ENCODE assay signal across 13 cellular contexts in genomic region chr12:57072661-57073060, GRCh38. TPM values are rescaled to one million over a fixed set of nuclear protein-coding genes. Genes with fewer than 3 reads are reported as not detected.
DNase-seq lines count a peak whose midpoint lies in the region; ATAC-seq and TF ChIP-seq lines count a peak whose summit lies in the region.
"Had no signal": no experiment of that assay in that cellular context is flagged by ENCODE, and none has a peak within 500 bp of the region (broad histone marks: within the 10 kb centered on the region; RNA-seq: fewer than 3 reads in every experiment).

No MANE protein-coding gene starts in this region.

- no peaks in the 10 kb centered on the region for H3K27me3 ChIP-seq in GM23338 (ENCODE audit: insufficient read depth)
- no peaks in the 10 kb centered on the region for H3K27me3 ChIP-seq in esophagus squamous epithelium
- no peaks in the 10 kb centered on the region for H3K27me3 ChIP-seq in sigmoid colon
- no peaks in the 10 kb centered on the region for H3K27me3 ChIP-seq in WERI-Rb-1 (ENCODE audit: insufficient read depth, low read depth, severe bottlenecking)
- H3K27me3 ChIP-seq: brain microvascular endothelial cell had no signal

- no peak overlapping the region for H3K4me2 ChIP-seq in GM23338

- H3K27ac ChIP-seq in GM23338 (ENCODE audit: low read depth): no peak overlapping the region
- peak overlapping the region; percentile 49; the same call in 1 of the 2 replicates for H3K27ac ChIP-seq in RWPE1
- peak overlapping the region; percentile 18 to 80 (median 63) for H3K27ac ChIP-seq in esophagus squamous epithelium
- peak overlapping the region; percentile 73 to 85 (median 78) for H3K27ac ChIP-seq in sigmoid colon
- no peak overlapping the region for H3K27ac ChIP-seq in WERI-Rb-1
- H3K27ac ChIP-seq: brain microvascular endothelial cell, prostate gland had no signal

- no peak overlapping the region for H2AFZ ChIP-seq in GM23338

- H3K9me3 ChIP-seq in esophagus squamous epithelium (no peaks in the 10 kb centered on the region), sigmoid colon (no peaks in the 10 kb centered on the region), WERI-Rb-1 (ENCODE audit: severe bottlenecking) (no peaks in the 10 kb centered on the region)
- H3K9me3 ChIP-seq: prostate gland had no signal

- 35 to 51% methylated on average over 2 of the region's 2 CpGs for WGBS in esophagus squamous epithelium, 2 donors
- WGBS in sigmoid colon, 2 donors: 75 to 90% methylated on average over 2 of the region's 2 CpGs

- H3K36me3 Mint-ChIP-seq in GM23338 (ENCODE audit: low read depth): peaks cover 61% of the 10 kb centered on the region

- ATAC-seq in GM23338: no peak
- ATAC-seq: activated CD4-positive, CD25-positive, alpha-beta regulatory T cell treated with anti-CD3 and anti-CD28 coated beads, Interleukin-2, amount 50 U/mL, for 24 hours had no signal

- H3K79me2 ChIP-seq in GM23338 (replicated peaks; ENCODE audit: insufficient read depth): peaks cover 33% of the 10 kb centered on the region

- H3K27ac Mint-ChIP-seq in GM23338: peak overlapping the region; percentile 2; the same call in 1 of the 2 replicates
- H3K27ac Mint-ChIP-seq: endodermal cell had no signal

- H3K4me3 Mint-ChIP-seq in GM23338: no peak overlapping the region
- H3K4me3 Mint-ChIP-seq: endodermal cell had no signal

- peaks cover 6% of the 10 kb centered on the region; the same call in 2 of the 3 replicates for H3K4me1 Mint-ChIP-seq in GM23338

- DNase-seq in GM23338 (ENCODE audit: low spot score): no peak
- DNase-seq in RWPE1 (ENCODE audit: low spot score): no peak
- DNase-seq in esophagus squamous epithelium (lab: John Stamatoyannopoulos, UW): no peak
- no peak for DNase-seq in sigmoid colon
- DNase-seq in NCI-H2107 (lab: John Stamatoyannopoulos, UW): no peak
- no peak for DNase-seq in NCI-H748 (lab: John Stamatoyannopoulos, UW; ENCODE audit: unreplicated experiment)
- no peak for DNase-seq in WERI-Rb-1
- DNase-seq: activated T-cell treated with anti-CD3 and anti-CD28 coated beads, Interleukin-2, amount 50 U/mL, for 48 hours; brain microvascular endothelial cell; endodermal cell; stimulated activated CD4-positive, alpha-beta T cell treated with anti-CD3 and anti-CD28 coated beads, Interleukin-1b, Interleukin-23, amount 100 ng/mL, for 48 hours had no signal

- H3K4me3 ChIP-seq in GM23338 (no peak overlapping the region), esophagus squamous epithelium (peak overlapping the region in 1 of 4 donors; percentile 49), sigmoid colon (peak overlapping the region in 2 of 4 donors; percentile 33 to 34), WERI-Rb-1 (ENCODE audit: low read depth, low read length) (no peak overlapping the region)
- H3K4me3 ChIP-seq: prostate gland had no signal

- intact Hi-C loops in esophagus squamous epithelium (cut with DNase I) (no loop called here), sigmoid colon (cut with DNase I) (loop anchor here (5.0 kb wide), 2 partner anchors 55 to 165 kb away; partner anchors contain the start of gene LRP1)

- peaks cover 17% of the 10 kb centered on the region for H3F3A ChIP-seq in GM23338 (replicated peaks; ENCODE audit: low read depth)

- peaks cover 5% of the 10 kb centered on the region for H3K27me3 Mint-ChIP-seq in GM23338 (ENCODE audit: insufficient read depth, low read depth, poor library complexity)

- TF ChIP-seq CTCF in GM23338 (conservative IDR thresholded peaks at IDR 0.05; ENCODE audit: low read depth in 2 of 2): no peak
- TF ChIP-seq CTCF in RWPE1 (conservative IDR thresholded peaks at IDR 0.05; ENCODE audit: low read depth): no peak
- TF ChIP-seq CTCF in esophagus squamous epithelium (IDR thresholded peaks at IDR 0.05): no peak
- TF ChIP-seq CTCF in sigmoid colon (IDR thresholded peaks at IDR 0.05): no peak
- TF ChIP-seq CTCF in WERI-Rb-1 (IDR thresholded peaks at IDR 0.05; ENCODE audit: low read depth, low read length): no peak

- CTCF ChIA-PET in RWPE1 (lab: Yijun Ruan, JAX): interaction anchor here (0.7 to 1.7 kb wide), 3 partner anchors 11 to 40 kb away, joined by 4 to 7 read pairs (median 7); no protein-coding TSS in a partner anchor

- no peaks in the 10 kb centered on the region for H3K9me2 ChIP-seq in GM23338 (ENCODE audit: insufficient read depth)

- POLR2A ChIA-PET in RWPE1 (lab: Yijun Ruan, JAX; ENCODE audit: low non-redundant PET): no interaction called here

- H3K9me3 Mint-ChIP-seq in GM23338: no peaks in the 10 kb centered on the region
- H3K9me3 Mint-ChIP-seq: endodermal cell had no signal

- H4K20me1 ChIP-seq in GM23338 (replicated peaks; ENCODE audit: insufficient read depth): peaks cover 24% of the 10 kb centered on the region

- H3K4me1 ChIP-seq in GM23338 (ENCODE audit: insufficient read depth) (peaks cover 4% of the 10 kb centered on the region; the same call in 1 of the 2 replicates), esophagus squamous epithelium (peaks cover 6 to 50% (median 16%) of the 10 kb centered on the region in 3 donors), sigmoid colon (peaks cover 0 to 37% (median 22%) of the 10 kb centered on the region in 4 donors)
- H3K4me1 ChIP-seq: prostate gland had no signal

- no peak for TF ChIP-seq EP300 in sigmoid colon (IDR thresholded peaks at IDR 0.05)

- H3K36me3 ChIP-seq in GM23338 (ENCODE audit: insufficient read depth): peaks cover 35% of the 10 kb centered on the region
- H3K36me3 ChIP-seq in esophagus squamous epithelium: peaks cover 0 to 45% (median 3%) of the 10 kb centered on the region in 3 donors
- H3K36me3 ChIP-seq in sigmoid colon: peaks cover 0 to 26% (median 3%) of the 10 kb centered on the region in 4 donors
- peaks cover 46% of the 10 kb centered on the region for H3K36me3 ChIP-seq in WERI-Rb-1
- H3K36me3 ChIP-seq: brain microvascular endothelial cell, prostate gland had no signal

- no peak for TF ChIP-seq POLR2A in esophagus squamous epithelium (IDR thresholded peaks at IDR 0.05)
- no peak for TF ChIP-seq POLR2A in sigmoid colon (IDR thresholded peaks at IDR 0.05)

TF ChIP-seq in GM23338, 12 proteins besides CTCF, POLR2A, EP300 and RAD21 (continues in another document):
- no peak for TF ChIP-seq STAT1 (IDR thresholded peaks at IDR 0.05; ENCODE audit: unreplicated experiment)
- TF ChIP-seq CREB1 (CRISPR knock-in tag; IDR thresholded peaks at IDR 0.05; ENCODE audit: low read depth): no peak
- TF ChIP-seq ZNF114 (CRISPR knock-in tag; IDR thresholded peaks at IDR 0.05): no peak
- no peak for TF ChIP-seq EZH2 (IDR thresholded peaks at IDR 0.05; ENCODE audit: low read depth, unreplicated experiment)
- TF ChIP-seq ZNF331 (CRISPR knock-in tag; IDR thresholded peaks at IDR 0.05; ENCODE audit: low read depth): no peak
- no peak for TF ChIP-seq REST (IDR thresholded peaks at IDR 0.05; ENCODE audit: unreplicated experiment)

RNA-seq across cellular contexts. Expression of gene NEMP1, which starts 5.9 kb away (rescaled TPM):
- total RNA-seq in GM23338 (2014; rRNA removed; shearing (Covaris generic)): 35.0 and 36.3 TPM in 2 replicates
- polyA plus RNA-seq in GM23338 (2016; fragmentation: Nextera tagmentation; extraction: Ambion mirVana) (10.3 and 11.9 TPM in 2 replicates), sigmoid colon (1 to 10 TPM in 1 of 3 donors, under 1 TPM in 2; 0.60 to 6.2 (median 0.92) TPM)
- total RNA-seq in esophagus squamous epithelium (1 to 10 TPM; 4.1 to 7.6 (median 6.7) TPM), sigmoid colon (10 to 100 TPM; 11.5 to 13.6 (median 12.7) TPM)

RNA-seq across cellular contexts. Expression of gene NAB2, which starts 16.3 kb away (rescaled TPM):
- total RNA-seq in GM23338 (2014; rRNA removed; shearing (Covaris generic)): 19.8 and 20.8 TPM in 2 replicates
- polyA plus RNA-seq in GM23338 (2016; fragmentation: Nextera tagmentation; extraction: Ambion mirVana) (6.5 and 6.6 TPM in 2 replicates), sigmoid colon (1 to 10 TPM; 2.5 to 9.5 (median 5.4) TPM)
- total RNA-seq in esophagus squamous epithelium (10 to 100 TPM in 3 of 4 donors, 1 to 10 TPM in 1; 9.1 to 25.2 (median 13.3) TPM), sigmoid colon (10 to 100 TPM; 24.8 to 28.9 (median 27.4) TPM)

RNA-seq across cellular contexts. Expression of gene MYO1A, which starts 22.7 kb away (rescaled TPM):
- not detected in 2 replicates for total RNA-seq in GM23338 (2014; rRNA removed; shearing (Covaris generic))
- not detected in 2 replicates for polyA plus RNA-seq in GM23338 (2016; fragmentation: Nextera tagmentation; extraction: Ambion mirVana)
- total RNA-seq in esophagus squamous epithelium: under 1 TPM in 2 of 4 donors, not detected in 2; 0.38 to 0.48 TPM
- total RNA-seq in sigmoid colon: 1 to 10 TPM in 2 of 4 donors, under 1 TPM in 2; 0.71 to 7.2 (median 1.3) TPM
- polyA plus RNA-seq in sigmoid colon: 100 to 1,000 TPM in 2 of 3 donors, 10 to 100 TPM in 1; 89.5 to 112 (median 103) TPM

RNA-seq across cellular contexts. Expression of gene STAT6, which starts 38.5 kb away (rescaled TPM):
- 26.3 and 28.1 TPM in 2 replicates for total RNA-seq in GM23338 (2014; rRNA removed; shearing (Covaris generic))
- polyA plus RNA-seq in GM23338 (2016; fragmentation: Nextera tagmentation; extraction: Ambion mirVana) (11.0 and 14.3 TPM in 2 replicates), sigmoid colon (100 to 1,000 TPM in 2 of 3 donors, 10 to 100 TPM in 1; 66.1 to 210 (median 123) TPM)
- total RNA-seq in esophagus squamous epithelium (100 to 1,000 TPM in 2 of 4 donors, 10 to 100 TPM in 2; 72.7 to 138 (median 102) TPM), sigmoid colon (100 to 1,000 TPM; 105 to 163 (median 113) TPM)

RNA-seq across cellular contexts. Expression of gene LRP1, which starts 55.6 kb away (rescaled TPM):
- 130 and 145 TPM in 2 replicates for total RNA-seq in GM23338 (2014; rRNA removed; shearing (Covaris generic))
- 26.6 and 29.9 TPM in 2 replicates for polyA plus RNA-seq in GM23338 (2016; fragmentation: Nextera tagmentation; extraction: Ambion mirVana)
- total RNA-seq in esophagus squamous epithelium: 100 to 1,000 TPM in 1 of 4 donors, 10 to 100 TPM in 3; 60.8 to 147 (median 81.9) TPM
- total RNA-seq in sigmoid colon: 100 to 1,000 TPM; 147 to 262 (median 204) TPM
- polyA plus RNA-seq in sigmoid colon: 10 to 100 TPM; 11.4 to 57.9 (median 14.1) TPM

Comparison
In these comparisons a context has a peak if more than half of its experiments do, and no peak if none do; other contexts are left out.
1. H3K27ac ChIP-seq: peak in RWPE1 (single experiment), esophagus squamous epithelium (4 of 4) and sigmoid colon (4 of 4); none in GM23338 (single experiment) and WERI-Rb-1 (single experiment).